Comparison of ENCODE assay signal across 1 cellular context in genomic region chr12:120439646-120440247, GRCh38.
TF ChIP-seq lines count a peak whose summit lies in the region.

No MANE protein-coding gene starts in this region.

TF ChIP-seq in neural cell, 6 proteins besides CTCF, POLR2A, EP300 and RAD21:
- no peak for TF ChIP-seq POLR2AphosphoS5 (IDR thresholded peaks at IDR 0.05)
